3 cellular contexts compared by ENCODE assay signal in the genomic region with DNA sequence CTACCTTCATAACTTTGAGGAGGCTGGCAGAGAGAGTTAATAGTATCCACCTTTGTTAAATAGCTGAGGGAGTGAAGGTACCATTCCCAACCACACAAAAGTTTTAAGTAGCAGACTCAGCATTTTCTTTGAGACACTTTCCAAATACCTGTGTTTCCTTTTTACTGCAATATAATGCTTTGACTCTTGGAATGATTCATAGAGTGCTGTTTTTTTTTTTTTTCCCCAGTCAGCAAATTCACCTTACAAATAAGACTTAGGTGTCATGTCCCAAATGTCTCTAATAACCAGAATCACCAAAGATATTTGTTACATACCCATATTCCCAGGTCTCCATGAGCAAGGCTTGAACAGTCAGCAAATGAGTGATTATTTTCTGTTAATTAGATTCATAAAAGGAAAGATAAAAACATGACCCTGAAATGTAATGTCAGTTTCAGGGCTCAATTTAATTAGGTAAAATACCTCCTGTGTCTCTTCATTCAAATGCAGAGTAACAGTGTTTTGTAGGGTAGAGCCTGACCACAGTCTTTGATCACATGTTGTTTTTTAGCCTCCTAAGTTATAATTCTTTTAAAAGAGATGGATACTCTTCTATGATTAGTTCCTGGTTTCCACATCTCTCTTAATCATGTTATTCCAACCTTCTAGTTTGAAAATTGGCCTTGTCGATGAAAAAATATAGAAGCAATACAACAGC.
A peak's percentile ranks its signal among the peaks of the same experiment; 100 is the strongest.
TF ChIP-seq lines count a peak whose summit lies in the region.

No MANE protein-coding gene starts in this region.

TF ChIP-seq in A549, 52 proteins besides CTCF, POLR2A, EP300 and RAD21:
- TF ChIP-seq RNF2 (IDR thresholded peaks at IDR 0.05; ENCODE audit: borderline replicate concordance, low read depth) (no peak), MAFK (IDR thresholded peaks at IDR 0.05; ENCODE audit: partially characterized antibody) (peak; percentile 93)

TF ChIP-seq in WTC11, 78 proteins besides CTCF, POLR2A, EP300 and RAD21:
- TF ChIP-seq, protein P1, sequence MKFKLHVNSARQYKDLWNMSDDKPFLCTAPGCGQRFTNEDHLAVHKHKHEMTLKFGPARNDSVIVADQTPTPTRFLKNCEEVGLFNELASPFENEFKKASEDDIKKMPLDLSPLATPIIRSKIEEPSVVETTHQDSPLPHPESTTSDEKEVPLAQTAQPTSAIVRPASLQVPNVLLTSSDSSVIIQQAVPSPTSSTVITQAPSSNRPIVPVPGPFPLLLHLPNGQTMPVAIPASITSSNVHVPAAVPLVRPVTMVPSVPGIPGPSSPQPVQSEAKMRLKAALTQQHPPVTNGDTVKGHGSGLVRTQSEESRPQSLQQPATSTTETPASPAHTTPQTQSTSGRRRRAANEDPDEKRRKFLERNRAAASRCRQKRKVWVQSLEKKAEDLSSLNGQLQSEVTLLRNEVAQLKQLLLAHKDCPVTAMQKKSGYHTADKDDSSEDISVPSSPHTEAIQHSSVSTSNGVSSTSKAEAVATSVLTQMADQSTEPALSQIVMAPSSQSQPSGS (CRISPR knock-in tag; IDR thresholded peaks at IDR 0.05; ENCODE audit: borderline replicate concordance, low read depth): no peak
- TF ChIP-seq JUN (CRISPR knock-in tag; IDR thresholded peaks at IDR 0.05) (no peak), CREB1 (CRISPR knock-in tag; IDR thresholded peaks at IDR 0.05) (no peak), NR2C2 (CRISPR knock-in tag; IDR thresholded peaks at IDR 0.05) (no peak), MXD4 (CRISPR knock-in tag; IDR thresholded peaks at IDR 0.05; ENCODE audit: borderline replicate concordance) (no peak), SOX15 (CRISPR knock-in tag; IDR thresholded peaks at IDR 0.05) (no peak), OVOL2 (CRISPR knock-in tag; IDR thresholded peaks at IDR 0.05; ENCODE audit: borderline replicate concordance) (no peak)
- TF ChIP-seq, protein P2, sequence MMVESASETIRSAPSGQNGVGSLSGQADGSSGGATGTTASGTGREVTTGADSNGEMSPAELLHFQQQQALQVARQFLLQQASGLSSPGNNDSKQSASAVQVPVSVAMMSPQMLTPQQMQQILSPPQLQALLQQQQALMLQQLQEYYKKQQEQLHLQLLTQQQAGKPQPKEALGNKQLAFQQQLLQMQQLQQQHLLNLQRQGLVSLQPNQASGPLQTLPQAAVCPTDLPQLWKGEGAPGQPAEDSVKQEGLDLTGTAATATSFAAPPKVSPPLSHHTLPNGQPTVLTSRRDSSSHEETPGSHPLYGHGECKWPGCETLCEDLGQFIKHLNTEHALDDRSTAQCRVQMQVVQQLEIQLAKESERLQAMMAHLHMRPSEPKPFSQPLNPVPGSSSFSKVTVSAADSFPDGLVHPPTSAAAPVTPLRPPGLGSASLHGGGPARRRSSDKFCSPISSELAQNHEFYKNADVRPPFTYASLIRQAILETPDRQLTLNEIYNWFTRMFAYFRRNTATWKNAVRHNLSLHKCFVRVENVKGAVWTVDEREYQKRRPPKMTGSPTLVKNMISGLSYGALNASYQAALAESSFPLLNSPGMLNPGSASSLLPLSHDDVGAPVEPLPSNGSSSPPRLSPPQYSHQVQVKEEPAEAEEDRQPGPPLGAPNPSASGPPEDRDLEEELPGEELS (CRISPR knock-in tag; IDR thresholded peaks at IDR 0.05): no peak
- TF ChIP-seq, protein P3, sequence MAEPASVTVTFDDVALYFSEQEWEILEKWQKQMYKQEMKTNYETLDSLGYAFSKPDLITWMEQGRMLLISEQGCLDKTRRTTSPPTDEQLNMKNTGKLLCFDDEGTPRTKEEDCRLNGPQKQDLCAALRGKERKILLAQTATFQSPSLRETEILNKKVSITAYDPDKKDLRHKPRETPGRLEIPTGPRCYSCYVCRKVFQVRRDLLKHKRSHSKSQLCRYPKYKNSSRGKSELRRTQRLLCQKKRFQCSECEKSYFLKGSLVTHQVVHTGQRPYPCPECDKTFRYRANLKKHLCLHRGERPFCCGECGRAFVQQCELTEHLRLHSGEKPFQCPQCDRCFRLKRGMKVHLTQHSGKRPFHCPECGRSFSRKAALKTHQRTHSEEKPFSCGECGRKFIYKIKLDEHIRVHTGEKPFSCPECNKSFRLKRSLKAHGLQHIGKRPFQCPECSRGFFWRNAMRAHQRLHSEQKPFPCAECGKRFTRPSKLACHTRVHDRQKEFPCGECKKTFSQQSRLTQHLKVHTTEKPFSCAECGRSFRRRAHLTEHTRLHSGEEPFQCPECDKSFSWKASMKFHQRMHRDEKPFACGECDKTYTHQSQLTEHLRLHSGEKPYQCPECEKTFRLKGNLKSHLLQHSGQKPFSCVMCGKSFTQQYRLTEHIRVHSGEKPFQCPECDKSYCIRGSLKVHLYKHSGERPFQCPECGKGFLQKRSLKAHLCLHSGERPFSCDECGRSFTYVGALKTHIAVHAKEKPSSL (CRISPR knock-in tag; conservative IDR thresholded peaks at IDR 0.05): no peak
- TF ChIP-seq, protein P4, sequence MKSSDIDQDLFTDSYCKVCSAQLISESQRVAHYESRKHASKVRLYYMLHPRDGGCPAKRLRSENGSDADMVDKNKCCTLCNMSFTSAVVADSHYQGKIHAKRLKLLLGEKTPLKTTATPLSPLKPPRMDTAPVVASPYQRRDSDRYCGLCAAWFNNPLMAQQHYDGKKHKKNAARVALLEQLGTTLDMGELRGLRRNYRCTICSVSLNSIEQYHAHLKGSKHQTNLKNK (CRISPR knock-in tag; IDR thresholded peaks at IDR 0.05): no peak
- TF ChIP-seq, protein P5, sequence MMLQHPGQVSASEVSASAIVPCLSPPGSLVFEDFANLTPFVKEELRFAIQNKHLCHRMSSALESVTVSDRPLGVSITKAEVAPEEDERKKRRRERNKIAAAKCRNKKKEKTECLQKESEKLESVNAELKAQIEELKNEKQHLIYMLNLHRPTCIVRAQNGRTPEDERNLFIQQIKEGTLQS (CRISPR knock-in tag; conservative IDR thresholded peaks at IDR 0.05): no peak
TF ChIP-seq in WTC11: peak in this region for 0.

TF ChIP-seq in H1, 55 proteins besides CTCF, POLR2A, EP300 and RAD21:
- TF ChIP-seq, protein P6, sequence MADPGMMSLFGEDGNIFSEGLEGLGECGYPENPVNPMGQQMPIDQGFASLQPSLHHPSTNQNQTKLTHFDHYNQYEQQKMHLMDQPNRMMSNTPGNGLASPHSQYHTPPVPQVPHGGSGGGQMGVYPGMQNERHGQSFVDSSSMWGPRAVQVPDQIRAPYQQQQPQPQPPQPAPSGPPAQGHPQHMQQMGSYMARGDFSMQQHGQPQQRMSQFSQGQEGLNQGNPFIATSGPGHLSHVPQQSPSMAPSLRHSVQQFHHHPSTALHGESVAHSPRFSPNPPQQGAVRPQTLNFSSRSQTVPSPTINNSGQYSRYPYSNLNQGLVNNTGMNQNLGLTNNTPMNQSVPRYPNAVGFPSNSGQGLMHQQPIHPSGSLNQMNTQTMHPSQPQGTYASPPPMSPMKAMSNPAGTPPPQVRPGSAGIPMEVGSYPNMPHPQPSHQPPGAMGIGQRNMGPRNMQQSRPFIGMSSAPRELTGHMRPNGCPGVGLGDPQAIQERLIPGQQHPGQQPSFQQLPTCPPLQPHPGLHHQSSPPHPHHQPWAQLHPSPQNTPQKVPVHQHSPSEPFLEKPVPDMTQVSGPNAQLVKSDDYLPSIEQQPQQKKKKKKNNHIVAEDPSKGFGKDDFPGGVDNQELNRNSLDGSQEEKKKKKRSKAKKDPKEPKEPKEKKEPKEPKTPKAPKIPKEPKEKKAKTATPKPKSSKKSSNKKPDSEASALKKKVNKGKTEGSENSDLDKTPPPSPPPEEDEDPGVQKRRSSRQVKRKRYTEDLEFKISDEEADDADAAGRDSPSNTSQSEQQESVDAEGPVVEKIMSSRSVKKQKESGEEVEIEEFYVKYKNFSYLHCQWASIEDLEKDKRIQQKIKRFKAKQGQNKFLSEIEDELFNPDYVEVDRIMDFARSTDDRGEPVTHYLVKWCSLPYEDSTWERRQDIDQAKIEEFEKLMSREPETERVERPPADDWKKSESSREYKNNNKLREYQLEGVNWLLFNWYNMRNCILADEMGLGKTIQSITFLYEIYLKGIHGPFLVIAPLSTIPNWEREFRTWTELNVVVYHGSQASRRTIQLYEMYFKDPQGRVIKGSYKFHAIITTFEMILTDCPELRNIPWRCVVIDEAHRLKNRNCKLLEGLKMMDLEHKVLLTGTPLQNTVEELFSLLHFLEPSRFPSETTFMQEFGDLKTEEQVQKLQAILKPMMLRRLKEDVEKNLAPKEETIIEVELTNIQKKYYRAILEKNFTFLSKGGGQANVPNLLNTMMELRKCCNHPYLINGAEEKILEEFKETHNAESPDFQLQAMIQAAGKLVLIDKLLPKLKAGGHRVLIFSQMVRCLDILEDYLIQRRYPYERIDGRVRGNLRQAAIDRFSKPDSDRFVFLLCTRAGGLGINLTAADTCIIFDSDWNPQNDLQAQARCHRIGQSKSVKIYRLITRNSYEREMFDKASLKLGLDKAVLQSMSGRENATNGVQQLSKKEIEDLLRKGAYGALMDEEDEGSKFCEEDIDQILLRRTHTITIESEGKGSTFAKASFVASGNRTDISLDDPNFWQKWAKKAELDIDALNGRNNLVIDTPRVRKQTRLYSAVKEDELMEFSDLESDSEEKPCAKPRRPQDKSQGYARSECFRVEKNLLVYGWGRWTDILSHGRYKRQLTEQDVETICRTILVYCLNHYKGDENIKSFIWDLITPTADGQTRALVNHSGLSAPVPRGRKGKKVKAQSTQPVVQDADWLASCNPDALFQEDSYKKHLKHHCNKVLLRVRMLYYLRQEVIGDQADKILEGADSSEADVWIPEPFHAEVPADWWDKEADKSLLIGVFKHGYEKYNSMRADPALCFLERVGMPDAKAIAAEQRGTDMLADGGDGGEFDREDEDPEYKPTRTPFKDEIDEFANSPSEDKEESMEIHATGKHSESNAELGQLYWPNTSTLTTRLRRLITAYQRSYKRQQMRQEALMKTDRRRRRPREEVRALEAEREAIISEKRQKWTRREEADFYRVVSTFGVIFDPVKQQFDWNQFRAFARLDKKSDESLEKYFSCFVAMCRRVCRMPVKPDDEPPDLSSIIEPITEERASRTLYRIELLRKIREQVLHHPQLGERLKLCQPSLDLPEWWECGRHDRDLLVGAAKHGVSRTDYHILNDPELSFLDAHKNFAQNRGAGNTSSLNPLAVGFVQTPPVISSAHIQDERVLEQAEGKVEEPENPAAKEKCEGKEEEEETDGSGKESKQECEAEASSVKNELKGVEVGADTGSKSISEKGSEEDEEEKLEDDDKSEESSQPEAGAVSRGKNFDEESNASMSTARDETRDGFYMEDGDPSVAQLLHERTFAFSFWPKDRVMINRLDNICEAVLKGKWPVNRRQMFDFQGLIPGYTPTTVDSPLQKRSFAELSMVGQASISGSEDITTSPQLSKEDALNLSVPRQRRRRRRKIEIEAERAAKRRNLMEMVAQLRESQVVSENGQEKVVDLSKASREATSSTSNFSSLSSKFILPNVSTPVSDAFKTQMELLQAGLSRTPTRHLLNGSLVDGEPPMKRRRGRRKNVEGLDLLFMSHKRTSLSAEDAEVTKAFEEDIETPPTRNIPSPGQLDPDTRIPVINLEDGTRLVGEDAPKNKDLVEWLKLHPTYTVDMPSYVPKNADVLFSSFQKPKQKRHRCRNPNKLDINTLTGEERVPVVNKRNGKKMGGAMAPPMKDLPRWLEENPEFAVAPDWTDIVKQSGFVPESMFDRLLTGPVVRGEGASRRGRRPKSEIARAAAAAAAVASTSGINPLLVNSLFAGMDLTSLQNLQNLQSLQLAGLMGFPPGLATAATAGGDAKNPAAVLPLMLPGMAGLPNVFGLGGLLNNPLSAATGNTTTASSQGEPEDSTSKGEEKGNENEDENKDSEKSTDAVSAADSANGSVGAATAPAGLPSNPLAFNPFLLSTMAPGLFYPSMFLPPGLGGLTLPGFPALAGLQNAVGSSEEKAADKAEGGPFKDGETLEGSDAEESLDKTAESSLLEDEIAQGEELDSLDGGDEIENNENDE (IDR thresholded peaks at IDR 0.05; ENCODE audit: insufficient replicate concordance, low read length): peak; percentile 36
- TF ChIP-seq JUN (IDR thresholded peaks at IDR 0.05; ENCODE audit: low read depth, low read length) (no peak), MAFK (IDR thresholded peaks at IDR 0.05; ENCODE audit: low read depth, low read length) (peak; percentile 84)
TF ChIP-seq in H1: peak in this region for 2.
